ENCODE assay signal across 8 cellular contexts in the genomic region with DNA sequence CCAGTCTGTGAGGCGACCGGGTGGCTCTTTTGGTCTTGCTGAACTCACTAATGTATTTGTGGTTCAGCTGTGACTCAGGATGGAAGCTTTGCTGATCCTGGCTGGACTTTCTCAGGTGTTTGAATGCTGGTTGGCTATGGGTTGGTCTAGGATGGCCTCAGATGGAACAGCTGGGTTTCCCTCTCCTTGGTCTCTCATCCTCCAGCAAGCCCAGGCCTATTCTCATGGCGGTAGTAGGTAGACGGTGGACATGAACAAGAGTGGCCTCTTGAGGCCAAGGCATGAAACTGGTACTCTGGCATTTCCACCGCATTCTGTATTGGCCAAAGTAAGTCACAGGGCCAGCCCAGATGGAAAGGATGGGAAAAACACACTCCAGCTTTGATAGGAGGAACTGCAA. TPM values are rescaled to one million over a fixed set of nuclear protein-coding genes. Genes with fewer than 3 reads are reported as not detected.
DNase-seq lines count a peak whose midpoint lies in the region; ATAC-seq and TF ChIP-seq lines count a peak whose summit lies in the region.

No MANE protein-coding gene starts in this region.

- no peaks in the 10 kb centered on the region for H3K27me3 ChIP-seq in kidney epithelial cell (ENCODE audit: control insufficient read depth, insufficient read depth, low read length)

- no peak overlapping the region for H3K4me3 ChIP-seq in kidney epithelial cell (ENCODE audit: low read depth, low read length)

- DNase-seq in G401 (ENCODE audit: low spot score) (peak; percentile 53), NCI-H2227 (lab: John Stamatoyannopoulos, UW; ENCODE audit: unreplicated experiment) (peak; percentile 40), kidney epithelial cell (ENCODE audit: low read depth) (no peak), KG1 (lab: John Stamatoyannopoulos, UW) (no peak), activated gamma-delta T cell treated with Interleukin-2 at 50 U/mL for 16 hours (no peak)

- H3K4me1 Mint-ChIP-seq in brain = peaks cover 19% of the 10 kb centered on the region

- no peak for ATAC-seq in HG03565 (IDR thresholded peaks at IDR 0.05; ENCODE audit: unreplicated experiment)
- no peak for ATAC-seq in HG02610 (IDR thresholded peaks at IDR 0.05; ENCODE audit: unreplicated experiment)

- no peaks in the 10 kb centered on the region for H3K9me3 Mint-ChIP-seq in brain

- peaks cover 1% of the 10 kb centered on the region for H3K36me3 ChIP-seq in kidney epithelial cell (ENCODE audit: control insufficient read depth, insufficient read depth, low read length)

- peak overlapping the region in 1 of 5 experiments; percentile 66 for H3K27ac Mint-ChIP-seq in brain

- H3K27me3 Mint-ChIP-seq in brain = no peaks in the 10 kb centered on the region

- peak; percentile 48 to 57 for TF ChIP-seq CTCF in brain (conservative IDR thresholded peaks at IDR 0.05)
- TF ChIP-seq CTCF in kidney epithelial cell (IDR thresholded peaks at IDR 0.05; ENCODE audit: insufficient read depth, low read length, poor library complexity, severe bottlenecking) = peak; percentile 46

- peaks cover 4% of the 10 kb centered on the region for H3K36me3 Mint-ChIP-seq in brain

- in situ Hi-C loops in G401 (cut with HindIII; ENCODE audit: low sequenced_read_pairs) = no loop called here

- no peak overlapping the region for H3K4me3 Mint-ChIP-seq in brain

RNA-seq across cellular contexts. Expression of a gene that starts 11.8 kb away (rescaled TPM):
- total RNA-seq in G401 (2014; rRNA removed; shearing (Covaris generic)) = 7.4 and 8.1 TPM in 2 replicates
- 5.5 TPM for polyA plus RNA-seq in brain (ENCODE audit: insufficient read depth, low read depth, low replicate concordance)
- total RNA-seq in kidney epithelial cell = 9.3 and 10.3 TPM in 2 replicates

RNA-seq across cellular contexts. Expression of a gene that starts 43.2 kb away (rescaled TPM):
- 12.7 and 12.9 TPM in 2 replicates for total RNA-seq in G401 (2014; rRNA removed; shearing (Covaris generic))
- 3.6 TPM for polyA plus RNA-seq in brain (ENCODE audit: insufficient read depth, low read depth, low replicate concordance)
- 24.9 and 26.8 TPM in 2 replicates for total RNA-seq in kidney epithelial cell

Comparison
In these comparisons a context has a peak if more than half of its experiments do, and no peak if none do; other contexts are left out.
1. DNase-seq: peak in G401 (single experiment) and NCI-H2227 (single experiment); none in kidney epithelial cell (single experiment), KG1 (single experiment) and activated gamma-delta T cell treated with Interleukin-2 at 50 U/mL for 16 hours (single experiment).